1 cellular context compared by ENCODE assay signal in the genomic region with DNA sequence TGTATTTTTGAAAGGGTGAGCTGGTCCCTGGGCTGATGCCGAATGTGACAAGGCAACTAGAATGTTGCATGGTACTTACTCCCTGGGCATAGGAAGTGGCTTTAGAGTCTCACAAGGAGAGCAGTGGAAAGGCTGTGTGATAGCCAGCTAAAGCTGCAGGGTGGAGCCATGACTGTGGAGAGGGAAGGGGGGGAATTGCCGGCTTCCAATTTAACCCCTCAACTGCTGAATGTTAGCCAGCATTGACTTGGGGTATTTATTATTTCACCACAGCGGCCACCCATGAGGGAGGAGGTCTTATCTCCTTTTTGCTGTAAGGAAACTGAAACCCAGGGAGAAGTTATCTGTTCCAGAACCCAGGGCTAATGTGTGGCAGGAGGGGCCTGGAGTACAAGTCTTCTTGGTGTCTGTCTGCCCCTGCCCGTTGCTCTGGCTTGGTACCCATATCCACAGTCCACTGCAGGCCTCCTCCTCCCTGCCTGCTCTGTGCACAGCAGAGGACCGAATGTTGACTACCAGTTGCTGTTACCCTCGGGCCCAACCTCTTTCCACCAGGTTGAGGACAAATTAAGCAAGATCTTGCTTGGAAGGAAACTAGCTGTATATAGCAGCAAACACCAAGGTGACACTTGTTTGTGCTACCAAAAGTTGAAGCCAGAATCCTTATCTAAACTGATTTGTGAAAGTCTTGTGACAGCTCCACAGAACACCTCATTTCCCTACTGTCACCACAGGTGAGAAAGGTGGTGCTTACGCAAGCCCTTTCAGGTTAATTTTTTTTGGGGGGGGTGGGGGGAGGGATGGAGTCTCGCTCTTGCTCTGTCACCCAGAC.
TF ChIP-seq lines count a peak whose summit lies in the region.

No MANE protein-coding gene starts in this region.

TF ChIP-seq in IMR-90, 13 proteins besides CTCF, POLR2A, EP300 and RAD21:
- no peak for TF ChIP-seq MXI1 (IDR thresholded peaks at IDR 0.05; ENCODE audit: borderline replicate concordance, low read depth, low read length)
